8 cellular contexts compared by ENCODE assay signal in genomic region chr7:112790651-112790973, GRCh38. TPM values are rescaled to one million over a fixed set of nuclear protein-coding genes. Genes with fewer than 3 reads are reported as not detected.
DNase-seq lines count a peak whose midpoint lies in the region; ATAC-seq and TF ChIP-seq lines count a peak whose summit lies in the region.

No MANE protein-coding gene starts in this region.

- ATAC-seq in GM19372 (IDR thresholded peaks at IDR 0.05; ENCODE audit: low read depth, unreplicated experiment) (peak; percentile 55), HG03354 (IDR thresholded peaks at IDR 0.05; ENCODE audit: poor library complexity, severe bottlenecking, unreplicated experiment) (peak; percentile 70)
- ATAC-seq in activated CD8-positive, alpha-beta T cell treated with anti-CD3 and anti-CD28 coated beads for 36 hours: no peak

- H3K4me3 ChIP-seq in iPS-11a (ENCODE audit: low read depth, low read length): peak overlapping the region; percentile 82
- peak overlapping the region; percentile 74 to 99 for H3K4me3 ChIP-seq in stomach smooth muscle (ENCODE audit: low read length in 2 of 2)

- peaks cover 41% of the 10 kb centered on the region for H3K4me1 Mint-ChIP-seq in activated CD8-positive, alpha-beta T cell treated with anti-CD3 and anti-CD28 coated beads for 36 hours (ENCODE audit: low read depth)

- H3K9ac ChIP-seq in stomach smooth muscle (ENCODE audit: low read length in 2 of 2): peak overlapping the region; percentile 91 to 98

- no peaks in the 10 kb centered on the region for H3K27me3 Mint-ChIP-seq in activated CD8-positive, alpha-beta T cell treated with anti-CD3 and anti-CD28 coated beads for 36 hours

- no peaks in the 10 kb centered on the region for H3K36me3 ChIP-seq in stomach smooth muscle (ENCODE audit: control insufficient read depth in 2 of 2, insufficient read depth in 2 of 2, low read length in 2 of 2)

- H3K4me3 Mint-ChIP-seq in activated CD8-positive, alpha-beta T cell treated with anti-CD3 and anti-CD28 coated beads for 36 hours: peak overlapping the region; percentile 98

- H3K27ac Mint-ChIP-seq in activated CD8-positive, alpha-beta T cell treated with anti-CD3 and anti-CD28 coated beads for 36 hours: peak overlapping the region; percentile 89

- H3K27ac ChIP-seq in stomach smooth muscle (ENCODE audit: low read length): peak overlapping the region; percentile 74

- H3K4me1 ChIP-seq in stomach smooth muscle (ENCODE audit: control insufficient read depth, insufficient read depth, low read length): peaks cover 11% of the 10 kb centered on the region

- no peak for TF ChIP-seq CTCF in activated CD8-positive, alpha-beta T cell treated with anti-CD3 and anti-CD28 coated beads for 36 hours (IDR thresholded peaks at IDR 0.05)

- intact Hi-C loops in activated CD8-positive, alpha-beta T cell treated with anti-CD3 and anti-CD28 coated beads for 36 hours (cut with micrococcal nuclease): loop anchor here (10.0 kb wide), 1 partner anchor 336 kb away; the partner anchor contains the start of gene IFRD1

- H3K9me3 ChIP-seq in stomach smooth muscle (ENCODE audit: control insufficient read depth in 2 of 2, low read length in 2 of 2): no peaks in the 10 kb centered on the region

- peaks cover 14% of the 10 kb centered on the region for H3K36me3 Mint-ChIP-seq in activated CD8-positive, alpha-beta T cell treated with anti-CD3 and anti-CD28 coated beads for 36 hours (ENCODE audit: low read depth)

- peak; percentile 75 for DNase-seq in CD1c-positive myeloid dendritic cell (ENCODE audit: extremely low spot score)
- no peak for DNase-seq in activated CD8-positive, alpha-beta T cell treated with anti-CD3 and anti-CD28 coated beads for 36 hours
- no peak for DNase-seq in NCI-H748 treated with DMSO at 0.1 percent for 48 hours (lab: John Stamatoyannopoulos, UW)
- no peak for DNase-seq in amniotic stem cell (lab: John Stamatoyannopoulos, UW)

- no peaks in the 10 kb centered on the region for H3K9me3 Mint-ChIP-seq in activated CD8-positive, alpha-beta T cell treated with anti-CD3 and anti-CD28 coated beads for 36 hours

- CTCF ChIA-PET in activated CD8-positive, alpha-beta T cell treated with anti-CD3 and anti-CD28 coated beads for 36 hours (lab: Charles Lee): interaction anchor here (0.9 to 1.7 kb wide), 2 partner anchors 9 to 237 kb away, joined by 3 to 6 read pairs; no protein-coding TSS in a partner anchor

- POLR2A ChIA-PET in activated CD8-positive, alpha-beta T cell treated with anti-CD3 and anti-CD28 coated beads for 36 hours (lab: Charles Lee): interaction anchor here (2.2 to 2.5 kb wide), 2 partner anchors 148 to 340 kb away, joined by 5 to 6 read pairs; partner anchors contain the start of gene IFRD1

- H3K27me3 ChIP-seq in stomach smooth muscle (ENCODE audit: control insufficient read depth in 1 of 2, insufficient read depth in 2 of 2, low read length in 2 of 2): no peaks in the 10 kb centered on the region

RNA-seq across cellular contexts. Expression of gene TMEM168, which starts 0.4 kb away (rescaled TPM):
- 10 to 100 TPM; 15.2 to 15.5 TPM for total RNA-seq in activated CD8-positive, alpha-beta T cell treated with anti-CD3 and anti-CD28 coated beads for 36 hours
